Comparison of ENCODE assay signal across 17 cellular contexts in the genomic region with DNA sequence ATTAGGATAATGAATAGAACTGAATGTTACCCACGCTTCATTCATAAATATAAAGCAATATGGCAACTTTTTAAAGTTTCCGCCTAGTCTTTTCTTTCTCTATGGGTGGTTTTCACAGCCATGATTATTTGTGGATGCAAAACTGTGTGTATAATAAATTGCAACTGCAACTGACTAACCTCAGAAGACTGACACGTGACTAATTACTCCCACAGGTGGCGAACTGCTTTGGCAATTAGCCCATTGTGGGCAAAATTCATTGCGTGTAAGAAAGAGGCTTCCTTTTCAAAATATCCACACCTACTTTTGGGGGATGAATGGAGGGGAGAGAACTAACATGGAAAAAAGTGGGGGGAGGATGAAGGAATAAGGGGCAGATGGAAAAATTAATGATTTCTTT.
A peak's percentile ranks its signal among the peaks of the same experiment; 100 is the strongest.
DNase-seq lines count a peak whose midpoint lies in the region; ATAC-seq, FAIRE-seq and TF ChIP-seq lines count a peak whose summit lies in the region.
"Had no signal": no experiment of that assay in that cellular context is flagged by ENCODE, and none has a peak within 500 bp of the region (broad histone marks: within the 10 kb centered on the region; RNA-seq: fewer than 3 reads in every experiment).

No MANE protein-coding gene starts in this region.

- H3K27me3 ChIP-seq in HepG2 (ENCODE audit: control insufficient read depth in 1 of 2, insufficient read depth in 2 of 2, low read length in 2 of 2) (no peaks in the 10 kb centered on the region), right lobe of liver (no peaks in the 10 kb centered on the region), mammary epithelial cell (ENCODE audit: insufficient read depth, low read length) (no peaks in the 10 kb centered on the region), psoas muscle (ENCODE audit: insufficient read depth in 3 of 3, low read length in 2 of 3) (no peaks in the 10 kb centered on the region)

- intact Hi-C loops in HepG2 (cut with micrococcal nuclease; ENCODE audit: unreplicated experiment) = no loop called here
- intact Hi-C loops in right lobe of liver (cut with DNase I) = no loop called here
- intact Hi-C loops in mammary epithelial cell (cut with micrococcal nuclease) = no loop called here
- intact Hi-C loops in psoas muscle (cut with DNase I) = no loop called here

- in situ Hi-C loops in HepG2 (cut with HindIII; ENCODE audit: extremely low pct_ligation_motif_present, low pct_unique_long_range_greater_than_20kb) (no loop called here), mammary epithelial cell (cut with MboI; ENCODE audit: low sequenced_read_pairs in 2 of 2) (no loop called here)

- H3K4me3 ChIP-seq in HepG2 (replicated peaks in 1 of 3; ENCODE audit: insufficient read depth in 1 of 3, low read depth in 2 of 3, low read length in 3 of 3) (no peak overlapping the region), right lobe of liver (no peak overlapping the region), mammary epithelial cell (replicated peaks in 1 of 3; ENCODE audit: insufficient read depth in 1 of 3, low read depth in 2 of 3, low read length in 3 of 3) (no peak overlapping the region), psoas muscle (no peak overlapping the region)
- H3K4me3 ChIP-seq: GM12878 had no signal

- H3K9ac ChIP-seq in HepG2 (ENCODE audit: insufficient read depth, low read depth, low read length) (no peak overlapping the region), mammary epithelial cell (ENCODE audit: insufficient read depth, low read length) (no peak overlapping the region)

- H3K4me1 ChIP-seq in HepG2 (ENCODE audit: insufficient read depth, low read length) = no peaks in the 10 kb centered on the region
- H3K4me1 ChIP-seq in right lobe of liver = no peaks in the 10 kb centered on the region
- H3K4me1 ChIP-seq in mammary epithelial cell (ENCODE audit: insufficient read depth, low read length) = no peaks in the 10 kb centered on the region
- no peaks in the 10 kb centered on the region for H3K4me1 ChIP-seq in psoas muscle

- no peak overlapping the region for H2AFZ ChIP-seq in HepG2 (ENCODE audit: low read length)
- no peak overlapping the region for H2AFZ ChIP-seq in mammary epithelial cell (ENCODE audit: low read depth, low read length)

- H3K9me3 ChIP-seq in HepG2 (ENCODE audit: low read length) (no peaks in the 10 kb centered on the region), right lobe of liver (no peaks in the 10 kb centered on the region), mammary epithelial cell (replicated peaks; ENCODE audit: insufficient read depth, low read length) (no peaks in the 10 kb centered on the region), psoas muscle (no peaks in the 10 kb centered on the region)

- BruUV-seq in HepG2 (replicated peaks; lab: Mats Ljungman, UMichigan) = no TSS peak
- no TSS peak for BruUV-seq in mammary epithelial cell (replicated peaks; lab: Mats Ljungman, UMichigan)

- H3K27ac ChIP-seq in HepG2 (ENCODE audit: extremely low read length, insufficient read depth, low read length) (no peak overlapping the region), right lobe of liver (no peak overlapping the region), mammary epithelial cell (ENCODE audit: insufficient read depth, low read depth, low read length) (no peak overlapping the region), psoas muscle (no peak overlapping the region)
- H3K27ac ChIP-seq: HL-60 had no signal

- CTCF ChIA-PET in HepG2 (lab: Yijun Ruan, JAX; ENCODE audit: low intra/inter-chr PET ratio, low total read pairs) (no interaction called here), mammary epithelial cell (lab: Charles Lee; ENCODE audit: low non-redundant PET) (no interaction called here)

- dilution Hi-C loops in mammary epithelial cell (cut with HindIII; ENCODE audit: low sequenced_read_pairs) = no loop called here

- no peak for TF ChIP-seq EP300 in HepG2 (IDR thresholded peaks at IDR 0.05; ENCODE audit: low read depth in 2 of 2, low read length in 2 of 2)
- TF ChIP-seq EP300 in HepG2 (CRISPR knock-in tag; IDR thresholded peaks at IDR 0.05; ENCODE audit: borderline replicate concordance) = no peak

- WGBS in HepG2 (ENCODE audit: low lambda C conversion rate) = 37% methylated on average over 5 of the region's 5 CpGs
- WGBS in right lobe of liver (ENCODE audit: insufficient coverage, low coverage, low lambda C conversion rate, missing lambda C conversion rate) = 69% methylated on average over 5 of the region's 5 CpGs
- WGBS in mammary epithelial cell (ENCODE audit: low coverage, missing lambda C conversion rate) = 49% methylated on average over 4 of the region's 5 CpGs
- WGBS in psoas muscle, 3 donors = 45 to 50% (median 48%) methylated on average over 5 of the region's 5 CpGs

- TF ChIP-seq CTCF in HepG2 (CRISPR knock-in tag; IDR thresholded peaks at IDR 0.05) (no peak), right lobe of liver (IDR thresholded peaks at IDR 0.05) (no peak), mammary epithelial cell (conservative IDR thresholded peaks at IDR 0.05 in 1 of 2, IDR thresholded peaks at IDR 0.05 in 1 of 2; ENCODE audit: extremely low read depth in 1 of 2, insufficient read depth in 1 of 2, low read depth in 1 of 2, low read length in 2 of 2) (no peak), psoas muscle (IDR thresholded peaks at IDR 0.05) (no peak)

- H4K20me1 ChIP-seq in HepG2 (ENCODE audit: insufficient read depth, low read length) = no peaks in the 10 kb centered on the region
- no peaks in the 10 kb centered on the region for H4K20me1 ChIP-seq in mammary epithelial cell (ENCODE audit: insufficient read depth, low read length)

- ATAC-seq in HepG2 = no peak
- no peak for ATAC-seq in right lobe of liver
- ATAC-seq in psoas muscle = no peak
- ATAC-seq in GM18868 (IDR thresholded peaks at IDR 0.05; ENCODE audit: unreplicated experiment) = no peak
- ATAC-seq: GM12878 had no signal

- TF ChIP-seq POLR2A in HepG2 (IDR thresholded peaks at IDR 0.05; ENCODE audit: insufficient read depth in 1 of 2, low read depth in 2 of 2, low read length in 2 of 2) = no peak
- no peak for TF ChIP-seq POLR2A in right lobe of liver (IDR thresholded peaks at IDR 0.05)

- no peak for FAIRE-seq in HepG2 (lab: Jason Lieb, UNC)
- FAIRE-seq: GM12878 had no signal

- H3K79me2 ChIP-seq in HepG2 (ENCODE audit: insufficient read depth, low read length) (no peaks in the 10 kb centered on the region), mammary epithelial cell (ENCODE audit: insufficient read depth, low read length) (no peaks in the 10 kb centered on the region)

- POLR2A ChIA-PET in HepG2 (lab: Yijun Ruan, JAX) = no interaction called here

- no peaks in the 10 kb centered on the region for H3K36me3 ChIP-seq in HepG2 (replicated peaks in 1 of 2; ENCODE audit: control insufficient read depth in 1 of 2, insufficient read depth in 2 of 2, low read length in 2 of 2)
- no peaks in the 10 kb centered on the region for H3K36me3 ChIP-seq in right lobe of liver
- no peaks in the 10 kb centered on the region for H3K36me3 ChIP-seq in mammary epithelial cell (ENCODE audit: insufficient read depth, low read length)
- H3K36me3 ChIP-seq in psoas muscle (ENCODE audit: insufficient read depth in 1 of 2, low read depth in 1 of 2) = no peaks in the 10 kb centered on the region

- no peak for DNase-seq in HepG2 (ENCODE audit: low spot score)
- DNase-seq in right lobe of liver = no peak
- DNase-seq in NCI-H69 (lab: John Stamatoyannopoulos, UW) = peak; percentile 73
- DNase-seq in mammary epithelial cell = peak; percentile 12
- no peak for DNase-seq in psoas muscle
- DNase-seq in NCI-H510A (lab: John Stamatoyannopoulos, UW) = no peak
- DNase-seq: CD4-positive, CD25-positive, alpha-beta regulatory T cell; DND-41; GOT3; HCEC 1CT; KG1; NCI-H1694; SHP77; T-helper 2 cell had no signal

- no peak for TF ChIP-seq RAD21 in HepG2 (CRISPR knock-in tag; IDR thresholded peaks at IDR 0.05)

- no peak overlapping the region for H3K4me2 ChIP-seq in HepG2 (ENCODE audit: low read depth, low read length)
- no peak overlapping the region for H3K4me2 ChIP-seq in mammary epithelial cell (ENCODE audit: insufficient read depth, low read depth, low read length)

TF ChIP-seq in HepG2, 621 proteins besides CTCF, POLR2A, EP300 and RAD21:
- TF ChIP-seq TCF7L2 (IDR thresholded peaks at IDR 0.05; ENCODE audit: low read depth, low read length) (no peak), PAWR (CRISPR knock-in tag; IDR thresholded peaks at IDR 0.05; ENCODE audit: borderline replicate concordance) (no peak), IRX3 (CRISPR knock-in tag; IDR thresholded peaks at IDR 0.05; ENCODE audit: borderline replicate concordance, low read depth) (no peak), RAD51 (IDR thresholded peaks at IDR 0.05; ENCODE audit: borderline replicate concordance) (peak; percentile 25; the same call in 1 of the 2 replicates)
- TF ChIP-seq, protein P1, sequence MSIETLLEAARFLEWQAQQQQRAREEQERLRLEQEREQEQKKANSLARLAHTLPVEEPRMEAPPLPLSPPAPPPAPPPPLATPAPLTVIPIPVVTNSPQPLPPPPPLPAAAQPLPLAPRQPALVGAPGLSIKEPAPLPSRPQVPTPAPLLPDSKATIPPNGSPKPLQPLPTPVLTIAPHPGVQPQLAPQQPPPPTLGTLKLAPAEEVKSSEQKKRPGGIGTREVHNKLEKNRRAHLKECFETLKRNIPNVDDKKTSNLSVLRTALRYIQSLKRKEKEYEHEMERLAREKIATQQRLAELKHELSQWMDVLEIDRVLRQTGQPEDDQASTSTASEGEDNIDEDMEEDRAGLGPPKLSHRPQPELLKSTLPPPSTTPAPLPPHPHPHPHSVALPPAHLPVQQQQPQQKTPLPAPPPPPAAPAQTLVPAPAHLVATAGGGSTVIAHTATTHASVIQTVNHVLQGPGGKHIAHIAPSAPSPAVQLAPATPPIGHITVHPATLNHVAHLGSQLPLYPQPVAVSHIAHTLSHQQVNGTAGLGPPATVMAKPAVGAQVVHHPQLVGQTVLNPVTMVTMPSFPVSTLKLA (IDR thresholded peaks at IDR 0.05) = peak; percentile 81

Comparison
In these comparisons a context has a peak if more than half of its experiments do, and no peak if none do; other contexts are left out.
1. DNase-seq: peak in NCI-H69 (single experiment) and mammary epithelial cell (single experiment); none in HepG2 (single experiment), right lobe of liver (0 of 3), psoas muscle (0 of 2) and NCI-H510A (single experiment).